In genomic region chr1:167431261-167431908, GRCh38 we compare ENCODE assay signal across 9 cellular contexts.
DNase-seq lines count a peak whose midpoint lies in the region; ATAC-seq and TF ChIP-seq lines count a peak whose summit lies in the region.
"Had no signal": no experiment of that assay in that cellular context is flagged by ENCODE, and none has a peak within 500 bp of the region (broad histone marks: within the 10 kb centered on the region; RNA-seq: fewer than 3 reads in every experiment).

No MANE protein-coding gene starts in this region.

- H3K9me3 ChIP-seq in uterus: no peaks in the 10 kb centered on the region
- H3K9me3 ChIP-seq: breast epithelium had no signal

- peaks cover 40 to 85% (median 75%) of the 10 kb centered on the region in 3 donors for H3K4me1 Mint-ChIP-seq in T-cell

- H3K27ac ChIP-seq in mesendoderm (ENCODE audit: low read depth, low read length) (no peak overlapping the region), uterus (no peak overlapping the region)
- H3K27ac ChIP-seq: breast epithelium had no signal

- H3K4ac ChIP-seq in mesendoderm (ENCODE audit: low read depth, low read length): no peak overlapping the region

- no peak for TF ChIP-seq CTCF in GM10248 (IDR thresholded peaks at IDR 0.05; ENCODE audit: control extremely low read depth, extremely low read depth, low read depth, missing control alignments)
- TF ChIP-seq CTCF in uterus (IDR thresholded peaks at IDR 0.05): no peak

- H3K4me1 ChIP-seq in mesendoderm (ENCODE audit: control insufficient read depth, low read depth, low read length) (no peaks in the 10 kb centered on the region), uterus (no peaks in the 10 kb centered on the region)
- H3K4me1 ChIP-seq: breast epithelium had no signal

- H2BK15ac ChIP-seq in mesendoderm (replicated peaks; ENCODE audit: low read depth): no peak overlapping the region

- H3K18ac ChIP-seq in mesendoderm (ENCODE audit: low read length): no peak overlapping the region

- intact Hi-C loops in uterus (cut with DNase I; ENCODE audit: low total_unique reads): no loop called here

- no peaks in the 10 kb centered on the region for H3K79me2 ChIP-seq in mesendoderm (ENCODE audit: control insufficient read depth, insufficient read depth, low read length)

- H3K27me3 ChIP-seq in mesendoderm (ENCODE audit: insufficient read depth, low read length, poor library complexity) (no peaks in the 10 kb centered on the region), uterus (no peaks in the 10 kb centered on the region)
- H3K27me3 ChIP-seq: breast epithelium had no signal

- TF ChIP-seq POLR2A in uterus (IDR thresholded peaks at IDR 0.05): no peak
- no peak for TF ChIP-seq POLR2A in erythroblast (IDR thresholded peaks at IDR 0.05; ENCODE audit: low read length)

- no peaks in the 10 kb centered on the region for H3K27me3 Mint-ChIP-seq in T-cell

- H2BK5ac ChIP-seq in mesendoderm (ENCODE audit: low read length): no peak overlapping the region

- H3K36me3 ChIP-seq in mesendoderm (ENCODE audit: control insufficient read depth, insufficient read depth, low read length): no peaks in the 10 kb centered on the region
- H3K36me3 ChIP-seq in uterus: no peaks in the 10 kb centered on the region
- H3K36me3 ChIP-seq: breast epithelium had no signal

- no peaks in the 10 kb centered on the region for H3K79me1 ChIP-seq in mesendoderm (ENCODE audit: low read length)

- H3K23ac ChIP-seq in mesendoderm (ENCODE audit: low read length): no peak overlapping the region

- ATAC-seq in GM19397 (IDR thresholded peaks at IDR 0.05; ENCODE audit: unreplicated experiment) (peak; percentile 12), T-cell (replicated peaks in 1 of 4) (peak in 2 of 4 experiments; percentile 12 to 23), HG02884 (IDR thresholded peaks at IDR 0.05; ENCODE audit: unreplicated experiment) (no peak)

- no peak overlapping the region for H2AK5ac ChIP-seq in mesendoderm (ENCODE audit: low read length)

- H4K8ac ChIP-seq in mesendoderm (ENCODE audit: low read depth, low read length): no peak overlapping the region

- WGBS in mesendoderm (ENCODE audit: extremely low coverage, insufficient coverage, low lambda C conversion rate): no CpG with 5 or more reads among the region's 14 CpGs

- H3K36me3 Mint-ChIP-seq in T-cell: peaks cover 49% of the 10 kb centered on the region

- H3K4me3 ChIP-seq in mesendoderm (ENCODE audit: low read length) (no peak overlapping the region), uterus (no peak overlapping the region)
- H3K4me3 ChIP-seq: breast epithelium had no signal

- H4K5ac ChIP-seq in mesendoderm (ENCODE audit: low read length): no peak overlapping the region

- no peak overlapping the region for H2BK120ac ChIP-seq in mesendoderm (ENCODE audit: low read depth, low read length)

- CTCF ChIA-PET in GM10248 (lab: Yijun Ruan, JAX) (interaction anchor here (1.0 to 4.6 kb wide), 8 partner anchors 11 to 256 kb away, joined by 3 to 38 read pairs (median 3); no protein-coding TSS in a partner anchor), T-cell (lab: Charles Lee) (interaction anchor here (1.2 to 1.5 kb wide), 2 partner anchors 10 to 163 kb away, joined by 3 to 4 read pairs; no protein-coding TSS in a partner anchor)

- peak overlapping the region; percentile 69 to 87 for H3K27ac Mint-ChIP-seq in T-cell

- no peak overlapping the region for H3K9ac ChIP-seq in mesendoderm (ENCODE audit: low read length)

- DNase-seq in GM10248 (ENCODE audit: extremely low spot score): peak; percentile 60
- no peak for DNase-seq in T-cell
- DNase-seq in mesendoderm: no peak
- DNase-seq in uterus: no peak
- no peak for DNase-seq in anterior cingulate cortex (lab: John Stamatoyannopoulos, UW)
- no peak for DNase-seq in erythroblast (lab: John Stamatoyannopoulos, UW)

- H3K9me3 Mint-ChIP-seq in T-cell: no peaks in the 10 kb centered on the region

- no peak overlapping the region for H3K4me3 Mint-ChIP-seq in T-cell

- H3K4me2 ChIP-seq in mesendoderm (ENCODE audit: low read length): no peak overlapping the region

- POLR2A ChIA-PET in GM10248 (lab: Yijun Ruan, JAX) (no interaction called here), T-cell (lab: Charles Lee) (interaction anchor here in 1 of 2 donors (2.0 kb wide), 1 partner anchor 25 kb away, joined by 4 read pairs; no protein-coding TSS in a partner anchor)

- H3K56ac ChIP-seq in mesendoderm (ENCODE audit: low read length): peak overlapping the region; percentile 49
